In genomic region chr7:116239019-116239418, GRCh38 we compare ENCODE assay signal across 16 cellular contexts. TPM values are rescaled to one million over a fixed set of nuclear protein-coding genes. Genes with fewer than 3 reads are reported as not detected.
DNase-seq lines count a peak whose midpoint lies in the region; ATAC-seq and TF ChIP-seq lines count a peak whose summit lies in the region.
"Had no signal": no experiment of that assay in that cellular context is flagged by ENCODE, and none has a peak within 500 bp of the region (broad histone marks: within the 10 kb centered on the region; RNA-seq: fewer than 3 reads in every experiment).

No MANE protein-coding gene starts in this region.

- CTCF ChIA-PET in Calu3 (lab: Charles Lee) (interaction anchor here (0.9 kb wide), 1 partner anchor 59 kb away, joined by 4 read pairs; no protein-coding TSS in a partner anchor), T-cell (lab: Charles Lee) (interaction anchor here (0.5 to 15.8 kb wide), 6 partner anchors 12 to 295 kb away, joined by 3 to 450 read pairs (median 6); partner anchors contain the start of gene TES (in 1 of the 2))

- H3K36me3 Mint-ChIP-seq in Calu3 (ENCODE audit: insufficient read depth, unreplicated experiment), result peaks cover 31% of the 10 kb centered on the region
- H3K36me3 Mint-ChIP-seq in T-cell, result peaks cover 23% of the 10 kb centered on the region
- peaks cover 22% of the 10 kb centered on the region for H3K36me3 Mint-ChIP-seq in memory B cell
- H3K36me3 Mint-ChIP-seq in stimulated activated effector memory CD8-positive, alpha-beta T cell treated with anti-CD3 and anti-CD28 coated beads, Interleukin-12 subunit alpha, Interleukin-12 subunit beta, amount 100 ng/mL, for 72 hours, result peaks cover 63% of the 10 kb centered on the region

- intact Hi-C loops in Calu3 (cut with micrococcal nuclease; ENCODE audit: unreplicated experiment), result no loop called here

- peak overlapping the region; percentile 62 for H3K27ac Mint-ChIP-seq in Calu3 (ENCODE audit: unreplicated experiment)
- H3K27ac Mint-ChIP-seq in T-cell, result peak overlapping the region; percentile 37 to 41
- H3K27ac Mint-ChIP-seq in memory B cell, result peak overlapping the region; percentile 62
- H3K27ac Mint-ChIP-seq in stimulated activated effector memory CD8-positive, alpha-beta T cell treated with anti-CD3 and anti-CD28 coated beads, Interleukin-12 subunit alpha, Interleukin-12 subunit beta, amount 100 ng/mL, for 72 hours, result peak overlapping the region; percentile 70
- H3K27ac Mint-ChIP-seq: stimulated activated memory B cell treated with anti-CD40 and anti-IgM and Interleukin-4, amounts not matched to agents 10 μg/mL and 1 μg/mL and 100 μg/mL, for 72 hours had no signal

- TF ChIP-seq CTCF in Calu3 (IDR thresholded peaks at IDR 0.05; ENCODE audit: unreplicated experiment), result no peak

- H3K27me3 Mint-ChIP-seq in Calu3 (ENCODE audit: unreplicated experiment) (no peaks in the 10 kb centered on the region), T-cell (no peaks in the 10 kb centered on the region), memory B cell (no peaks in the 10 kb centered on the region)
- H3K27me3 Mint-ChIP-seq: stimulated activated memory B cell treated with anti-CD40 and anti-IgM and Interleukin-4, amounts not matched to agents 10 μg/mL and 1 μg/mL and 100 μg/mL, for 72 hours had no signal

- no peak overlapping the region for H3K4me3 Mint-ChIP-seq in Calu3 (ENCODE audit: low read depth, unreplicated experiment)
- no peak overlapping the region for H3K4me3 Mint-ChIP-seq in T-cell
- no peak overlapping the region for H3K4me3 Mint-ChIP-seq in memory B cell
- no peak overlapping the region for H3K4me3 Mint-ChIP-seq in stimulated activated effector memory CD8-positive, alpha-beta T cell treated with anti-CD3 and anti-CD28 coated beads, Interleukin-12 subunit alpha, Interleukin-12 subunit beta, amount 100 ng/mL, for 72 hours
- H3K4me3 Mint-ChIP-seq: stimulated activated memory B cell treated with anti-CD40 and anti-IgM and Interleukin-4, amounts not matched to agents 10 μg/mL and 1 μg/mL and 100 μg/mL, for 72 hours had no signal

- POLR2A ChIA-PET in T-cell (lab: Charles Lee), result interaction anchor here in 1 of 2 donors (1.0 kb wide), 1 partner anchor 58 kb away, joined by 3 read pairs; no protein-coding TSS in a partner anchor

- DNase-seq in Calu3, result no peak
- DNase-seq in T-cell, result no peak
- DNase-seq in memory B cell (ENCODE audit: low spot score in 2 of 2), result no peak
- DNase-seq in stimulated activated effector memory CD8-positive, alpha-beta T cell treated with anti-CD3 and anti-CD28 coated beads, Interleukin-12 subunit alpha, Interleukin-12 subunit beta, amount 100 ng/mL, for 72 hours (ENCODE audit: low spot score in 2 of 2), result no peak
- no peak for DNase-seq in NCI-H446 treated with DMSO at 0.1 percent for 48 hours (lab: John Stamatoyannopoulos, UW)
- DNase-seq: cortex of kidney, EL, heart left ventricle, NCI-H1105, NCI-H510A, T1000 had no signal

- H3K9me3 Mint-ChIP-seq in Calu3 (ENCODE audit: low read depth, unreplicated experiment) (peaks cover 3% of the 10 kb centered on the region), T-cell (no peaks in the 10 kb centered on the region), memory B cell (no peaks in the 10 kb centered on the region)
- no peaks in the 10 kb centered on the region for H3K9me3 Mint-ChIP-seq in stimulated activated effector memory CD8-positive, alpha-beta T cell treated with anti-CD3 and anti-CD28 coated beads, Interleukin-12 subunit alpha, Interleukin-12 subunit beta, amount 100 ng/mL, for 72 hours
- H3K9me3 Mint-ChIP-seq: stimulated activated memory B cell treated with anti-CD40 and anti-IgM and Interleukin-4, amounts not matched to agents 10 μg/mL and 1 μg/mL and 100 μg/mL, for 72 hours had no signal

- H3K4me1 Mint-ChIP-seq in Calu3 (ENCODE audit: low read depth, unreplicated experiment) (peaks cover 18% of the 10 kb centered on the region), T-cell (peaks cover 66 to 78% (median 75%) of the 10 kb centered on the region in 3 donors), memory B cell (peaks cover 9% of the 10 kb centered on the region)
- peaks cover 30% of the 10 kb centered on the region for H3K4me1 Mint-ChIP-seq in stimulated activated effector memory CD8-positive, alpha-beta T cell treated with anti-CD3 and anti-CD28 coated beads, Interleukin-12 subunit alpha, Interleukin-12 subunit beta, amount 100 ng/mL, for 72 hours

- ATAC-seq in T-cell (replicated peaks in 1 of 4) (no peak), memory B cell (ENCODE audit: low read depth) (no peak), GM19035 (IDR thresholded peaks at IDR 0.05; ENCODE audit: unreplicated experiment) (no peak), GM19324 (IDR thresholded peaks at IDR 0.05; ENCODE audit: low FRiP score, unreplicated experiment) (no peak)
- no peak for ATAC-seq in stimulated activated effector memory CD8-positive, alpha-beta T cell treated with anti-CD3 and anti-CD28 coated beads, Interleukin-12 subunit alpha, Interleukin-12 subunit beta, amount 100 ng/mL, for 72 hours
- ATAC-seq: activated CD4-positive, CD25-positive, alpha-beta regulatory T cell treated with anti-CD3 and anti-CD28 coated beads, Interleukin-2, amount 50 U/mL, for 24 hours; heart left ventricle; SK-N-SH treated with all-trans-retinoic acid at 6 μM for 48 hours; stimulated activated memory B cell treated with anti-CD40 and anti-IgM and Interleukin-4, amounts not matched to agents 10 μg/mL and 1 μg/mL and 100 μg/mL, for 72 hours had no signal

- BruUV-seq in Calu3 (replicated peaks; lab: Mats Ljungman, UMichigan), result no TSS peak

RNA-seq across cellular contexts. Expression of gene TES, which starts 28.7 kb away (rescaled TPM):
- total RNA-seq in Calu3 (2022), result 124 and 126 TPM in 2 replicates
- total RNA-seq in T-cell, result 100 to 1,000 TPM; 101 to 132 (median 117) TPM
